Comparison of ENCODE assay signal across 28 cellular contexts in genomic region chr12:66052988-66053615, GRCh38.
"Had no signal": no experiment of that assay in that cellular context is flagged by ENCODE, and none has a peak within 500 bp of the region (broad histone marks: within the 10 kb centered on the region; RNA-seq: fewer than 3 reads in every experiment).

No MANE protein-coding gene starts in this region.

- H2AFZ ChIP-seq: neural progenitor cell, parathyroid adenoma had no signal

- ATAC-seq: left colon; left lung; natural killer cell; right cardiac atrium; sciatic nerve; stimulated activated effector memory CD8-positive, alpha-beta T cell treated with anti-CD3 and anti-CD28 coated beads, Interleukin-12 subunit alpha, Interleukin-12 subunit beta, amount 100 ng/mL, for 72 hours; upper lobe of right lung had no signal

- H3K4me1 ChIP-seq: left lung, neural progenitor cell, parathyroid adenoma, suprapubic skin, tibial artery, upper lobe of right lung had no signal

- H3K9me3 ChIP-seq: left lung, neutrophil, suprapubic skin, thoracic aorta, tibial artery, upper lobe of right lung had no signal

- H3K27ac ChIP-seq: left lung, neural progenitor cell, neutrophil, parathyroid adenoma, skin epidermis, suprapubic skin, thoracic aorta, tibial artery, upper lobe of right lung had no signal

- DNase-seq: hypothalamus; immature natural killer cell; kidney; left colon; left lung; mesendoderm; naive B cell; natural killer cell; nephron progenitor cell; occipital lobe; retina; right cardiac atrium; stimulated activated CD4-positive, alpha-beta T cell treated with anti-CD3 and anti-CD28 coated beads, Interleukin-4, amount 100 ng/mL, for 24 hours; stimulated activated naive CD4-positive, alpha-beta T cell; tibial artery; trophoblast cell; upper lobe of right lung had no signal

- H3K79me2 ChIP-seq: parathyroid adenoma had no signal

- H3K27me3 ChIP-seq: neural progenitor cell, neutrophil, suprapubic skin, tibial artery had no signal

- H3K4me2 ChIP-seq: neural progenitor cell had no signal

- H3K9ac ChIP-seq: neural progenitor cell, parathyroid adenoma had no signal

- FAIRE-seq: islet of Langerhans, urothelium cell line had no signal

- H3K36me3 ChIP-seq: left lung, neural progenitor cell, neutrophil, suprapubic skin, thoracic aorta, tibial artery, upper lobe of right lung had no signal

- H3K4me3 ChIP-seq: left lung, lung, neural progenitor cell, skin epidermis, suprapubic skin, thoracic aorta, tibial artery, upper lobe of right lung had no signal
